Comparison of ENCODE assay signal across 30 cellular contexts in the genomic region with DNA sequence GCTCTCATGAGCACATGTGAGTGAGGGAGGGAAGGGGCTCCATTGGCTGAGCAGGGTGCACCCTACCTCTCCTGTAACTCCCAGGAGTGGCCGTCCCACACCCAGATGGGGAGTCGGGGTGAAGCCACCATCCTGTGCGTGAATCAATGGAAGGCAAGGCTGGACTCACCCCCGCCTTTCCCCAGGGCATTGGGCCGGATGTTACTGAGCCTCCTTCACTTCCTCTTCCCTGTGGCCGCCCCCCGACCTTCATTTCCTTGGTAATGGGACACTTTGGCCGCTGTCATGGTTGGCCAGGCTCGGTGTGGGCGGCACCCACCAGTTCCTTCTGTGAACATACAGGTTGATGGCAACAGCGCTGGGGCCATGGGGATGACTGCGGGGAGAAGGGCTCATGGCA.
"Had no signal": no experiment of that assay in that cellular context is flagged by ENCODE, and none has a peak within 500 bp of the region (broad histone marks: within the 10 kb centered on the region; RNA-seq: fewer than 3 reads in every experiment).

No MANE protein-coding gene starts in this region.

- H3K27me3 Mint-ChIP-seq: activated CD4-positive, alpha-beta T cell treated with anti-CD3 and anti-CD28 coated beads, Interleukin-2, amount 10 ng/mL, durations not matched to agents 24 days and 14 days; activated CD8-positive, alpha-beta T cell treated with anti-CD3 and anti-CD28 coated beads for 36 hours; activated naive CD8-positive, alpha-beta T cell treated with anti-CD3 and anti-CD28 coated beads for 36 hours; activated T-helper 17 cell treated with anti-CD3 and anti-CD28 coated beads, Interleukin-2, amount 50 U/mL, for 72 hours had no signal

- H3K9me3 ChIP-seq: MG63, SJCRH30 had no signal

- H3K36me3 ChIP-seq: brain microvascular endothelial cell, MG63, SJCRH30, WERI-Rb-1 had no signal

- H3K9me3 Mint-ChIP-seq: activated CD4-positive, alpha-beta T cell treated with anti-CD3 and anti-CD28 coated beads, Interleukin-2, amount 10 ng/mL, durations not matched to agents 24 days and 14 days; activated naive CD8-positive, alpha-beta T cell treated with anti-CD3 and anti-CD28 coated beads for 36 hours had no signal

- H3K27me3 ChIP-seq: brain microvascular endothelial cell, MG63, SJCRH30 had no signal

- H3K4me1 Mint-ChIP-seq: activated CD4-positive, alpha-beta T cell treated with anti-CD3 and anti-CD28 coated beads, Interleukin-2, amount 10 ng/mL, durations not matched to agents 24 days and 14 days had no signal

- DNase-seq: activated CD4-positive, alpha-beta T cell treated with anti-CD3 and anti-CD28 coated beads for 1 hour; activated CD4-positive, alpha-beta T cell treated with anti-CD3 and anti-CD28 coated beads, Interleukin-2, amount 10 ng/mL, durations not matched to agents 24 days and 14 days; activated CD4-positive, alpha-beta T cell treated with anti-CD3 and anti-CD28 coated beads, Interleukin-2, amount 50 U/mL, for 4 hours; activated CD4-positive, CD25-positive, alpha-beta regulatory T cell; activated CD8-positive, alpha-beta T cell treated with anti-CD3 and anti-CD28 coated beads for 36 hours; activated effector memory CD4-positive, alpha-beta T cell treated with anti-CD3 and anti-CD28 coated beads, Interleukin-2, amount 50 U/mL, for 16 hours; activated naive CD4-positive, alpha-beta T cell; activated naive CD4-positive, alpha-beta T cell treated with anti-CD3 and anti-CD28 coated beads, Interleukin-2, amount 50 U/mL, for 16 hours; activated naive CD8-positive, alpha-beta T cell treated with anti-CD3 and anti-CD28 coated beads for 36 hours; activated T-cell treated with anti-CD3 and anti-CD28 coated beads, Interleukin-2, amount 50 U/mL, for 1 hour; activated T-cell treated with anti-CD3 and anti-CD28 coated beads, Interleukin-2, amount 50 U/mL, for 72 hours; amniotic stem cell; aorta; brain microvascular endothelial cell; central memory CD4-positive, alpha-beta T cell; Karpas-422; MG63; NCI-H1092; NCI-H1436 treated with DMSO at 0.1 percent for 48 hours; NCI-H1694 treated with DMSO at 0.1 percent for 48 hours; NCI-H2029; NCI-H345; NCI-H524 treated with DMSO at 0.1 percent for 48 hours; SHP77; SJCRH30; T1000; WERI-Rb-1 had no signal

- H3K4me3 ChIP-seq: MG63, SJCRH30, SK-N-MC had no signal

- H3K4me3 Mint-ChIP-seq: activated CD4-positive, alpha-beta T cell treated with anti-CD3 and anti-CD28 coated beads, Interleukin-2, amount 10 ng/mL, durations not matched to agents 24 days and 14 days; activated CD8-positive, alpha-beta T cell treated with anti-CD3 and anti-CD28 coated beads for 36 hours; activated naive CD8-positive, alpha-beta T cell treated with anti-CD3 and anti-CD28 coated beads for 36 hours; activated T-cell treated with anti-CD3 and anti-CD28 coated beads, Interleukin-2, amount 50 U/mL, for 72 hours; activated T-helper 17 cell treated with anti-CD3 and anti-CD28 coated beads, Interleukin-2, amount 50 U/mL, for 72 hours had no signal

- ATAC-seq: activated CD8-positive, alpha-beta T cell treated with anti-CD3 and anti-CD28 coated beads for 36 hours; activated T-cell treated with anti-CD3 and anti-CD28 coated beads, Interleukin-2, amount 50 U/mL, for 72 hours; activated T-helper 17 cell treated with anti-CD3 and anti-CD28 coated beads, Interleukin-2, amount 50 U/mL, for 72 hours; Panc1 had no signal

- H3K27ac ChIP-seq: brain microvascular endothelial cell, SJCRH30, SK-N-MC, WERI-Rb-1 had no signal

- H3K27ac Mint-ChIP-seq: activated CD4-positive, alpha-beta T cell treated with anti-CD3 and anti-CD28 coated beads, Interleukin-2, amount 10 ng/mL, durations not matched to agents 24 days and 14 days; activated CD8-positive, alpha-beta T cell treated with anti-CD3 and anti-CD28 coated beads for 36 hours; activated naive CD8-positive, alpha-beta T cell treated with anti-CD3 and anti-CD28 coated beads for 36 hours; activated T-cell treated with anti-CD3 and anti-CD28 coated beads, Interleukin-2, amount 50 U/mL, for 72 hours; activated T-helper 17 cell treated with anti-CD3 and anti-CD28 coated beads, Interleukin-2, amount 50 U/mL, for 72 hours had no signal

- H3K4me1 ChIP-seq: SJCRH30 had no signal
